Comparison of ENCODE assay signal across 1 cellular context in genomic region chr12:65557425-65558167, GRCh38.
TF ChIP-seq lines count a peak whose summit lies in the region.

No MANE protein-coding gene starts in this region.

TF ChIP-seq in HCT116, 20 proteins besides CTCF, POLR2A, EP300 and RAD21:
- peak; percentile 53; the same call in 1 of the 2 replicates for TF ChIP-seq SRF (IDR thresholded peaks at IDR 0.05; ENCODE audit: low read depth)
- no peak for TF ChIP-seq ATF3 (IDR thresholded peaks at IDR 0.05)
